Comparison of ENCODE assay signal across 1 cellular context in genomic region chr3:8980756-8981257, GRCh38.
TF ChIP-seq lines count a peak whose summit lies in the region.

No MANE protein-coding gene starts in this region.

TF ChIP-seq in HepG2, 621 proteins besides CTCF, POLR2A, EP300 and RAD21 (continues in another document):
- TF ChIP-seq ZNF598 (CRISPR knock-in tag; IDR thresholded peaks at IDR 0.05; ENCODE audit: borderline replicate concordance) (peak; percentile 57; the same call in 1 of the 2 replicates), GABPB1 (CRISPR knock-in tag; IDR thresholded peaks at IDR 0.05) (peak; percentile 34; the same call in 1 of the 2 replicates), ARNTL (CRISPR knock-in tag; IDR thresholded peaks at IDR 0.05) (peak; percentile 75; the same call in 1 of the 2 replicates), LCORL (IDR thresholded peaks at IDR 0.05) (no peak), LCORL (CRISPR knock-in tag; IDR thresholded peaks at IDR 0.05) (peak; percentile 59; the same call in 1 of the 2 replicates), PHF21A (CRISPR knock-in tag; IDR thresholded peaks at IDR 0.05) (0 out of 2 replicates have a peak, but pooled peaks have one; percentile 46), NFKB2 (CRISPR knock-in tag; IDR thresholded peaks at IDR 0.05; ENCODE audit: borderline replicate concordance) (peak; percentile 26; the same call in 1 of the 2 replicates), REST (IDR thresholded peaks at IDR 0.05; ENCODE audit: borderline replicate concordance in 1 of 2, low read depth in 1 of 2, low read length in 2 of 2) (no peak), TFAP4 (IDR thresholded peaks at IDR 0.05; ENCODE audit: borderline replicate concordance, low read depth) (no peak), EEA1 (CRISPR knock-in tag; IDR thresholded peaks at IDR 0.05; ENCODE audit: borderline replicate concordance) (no peak), ZNF513 (CRISPR knock-in tag; conservative IDR thresholded peaks at IDR 0.05) (no peak), ZNF639 (CRISPR knock-in tag; conservative IDR thresholded peaks at IDR 0.05) (no peak), ZNF383 (CRISPR knock-in tag; IDR thresholded peaks at IDR 0.05; ENCODE audit: borderline replicate concordance) (no peak), TFDP1 (CRISPR knock-in tag; IDR thresholded peaks at IDR 0.05; ENCODE audit: borderline replicate concordance) (0 out of 2 replicates have a peak, but pooled peaks have one; percentile 25), FOXO4 (CRISPR knock-in tag; conservative IDR thresholded peaks at IDR 0.05) (0 out of 2 replicates have a peak, but pooled peaks have one; percentile 41), CEBPB (IDR thresholded peaks at IDR 0.05; ENCODE audit: borderline replicate concordance, low read depth, low read length) (peak; percentile 79), ZBTB46 (CRISPR knock-in tag; IDR thresholded peaks at IDR 0.05; ENCODE audit: borderline replicate concordance) (peak; percentile 70; the same call in 1 of the 2 replicates), MEF2D (CRISPR knock-in tag; IDR thresholded peaks at IDR 0.05) (0 out of 2 replicates have a peak, but pooled peaks have one; percentile 12), REL (CRISPR knock-in tag; conservative IDR thresholded peaks at IDR 0.05) (no peak), ARID4A (CRISPR knock-in tag; IDR thresholded peaks at IDR 0.05; ENCODE audit: borderline replicate concordance) (peak; percentile 45; the same call in 1 of the 2 replicates), ZBTB20 (CRISPR knock-in tag; IDR thresholded peaks at IDR 0.05; ENCODE audit: borderline replicate concordance, low read depth) (peak; percentile 45; the same call in 1 of the 2 replicates), NRL (CRISPR knock-in tag; IDR thresholded peaks at IDR 0.05; ENCODE audit: borderline replicate concordance) (0 out of 2 replicates have a peak, but pooled peaks have one; percentile 44), POGK (CRISPR knock-in tag; conservative IDR thresholded peaks at IDR 0.05) (no peak), CEBPG (CRISPR knock-in tag; IDR thresholded peaks at IDR 0.05) (peak; percentile 72), FOXJ3 (CRISPR knock-in tag; IDR thresholded peaks at IDR 0.05; ENCODE audit: borderline replicate concordance) (peak; percentile 31; the same call in 1 of the 2 replicates), CSRNP2 (CRISPR knock-in tag; conservative IDR thresholded peaks at IDR 0.05; ENCODE audit: low read depth) (no peak), PAXIP1 (CRISPR knock-in tag; conservative IDR thresholded peaks at IDR 0.05) (peak; percentile 55)
